ENCODE assay signal across 27 cellular contexts in the genomic region with DNA sequence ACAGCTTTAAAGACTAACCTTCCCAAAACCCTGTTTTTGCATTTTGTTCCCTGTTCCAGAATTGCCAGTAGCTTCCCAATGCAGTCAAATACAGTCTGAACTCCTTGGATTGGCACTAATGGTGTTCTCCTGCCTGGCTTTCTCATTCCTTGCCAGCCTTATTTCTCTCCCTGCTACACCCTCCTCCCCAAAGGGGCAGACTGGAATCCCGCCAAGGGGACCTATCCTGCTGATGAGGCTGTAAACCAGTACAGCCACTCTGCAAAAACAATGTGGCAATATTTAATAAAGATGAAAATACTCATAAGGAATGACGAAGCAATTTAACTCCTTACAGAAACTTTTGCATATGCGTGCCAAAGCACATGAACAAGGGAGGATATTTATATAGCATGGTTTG. TPM values are rescaled to one million over a fixed set of nuclear protein-coding genes. Genes with fewer than 3 reads are reported as not detected.
"Had no signal": no experiment of that assay in that cellular context is flagged by ENCODE, and none has a peak within 500 bp of the region (broad histone marks: within the 10 kb centered on the region; RNA-seq: fewer than 3 reads in every experiment).

No MANE protein-coding gene starts in this region.

- H3K4me3 ChIP-seq: hepatocyte, left ventricle myocardium inferior, neural progenitor cell, right atrium auricular region, right lobe of liver, smooth muscle cell, stomach, suprapubic skin, thoracic aorta, tibial artery, uterus had no signal

- H3K9me3 ChIP-seq: left ventricle myocardium inferior, neutrophil, right atrium auricular region, right lobe of liver, stomach, suprapubic skin, thoracic aorta, tibial artery, uterus had no signal

- H3K27ac ChIP-seq: hepatocyte, left ventricle myocardium inferior, neural progenitor cell, neutrophil, right atrium auricular region, right lobe of liver, stomach, suprapubic skin, thoracic aorta, tibial artery, uterus had no signal

- DNase-seq: islet precursor cell; left ventricle myocardium inferior; mammary epithelial cell; mesenchymal stem cell; naive B cell; natural killer cell; nephron progenitor cell; occipital lobe; right lobe of liver; stimulated activated CD4-positive, alpha-beta T cell treated with anti-CD3 and anti-CD28 coated beads, Interleukin-1b, Interleukin-23, amount 100 ng/mL, for 48 hours; stimulated activated CD4-positive, alpha-beta T cell treated with anti-CD3 and anti-CD28 coated beads, Interleukin-2, amount 100 ng/mL, for 48 hours; stimulated activated CD4-positive, alpha-beta T cell treated with anti-CD3 and anti-CD28 coated beads, Interleukin-4, amount 100 ng/mL, for 4 hours; stimulated activated CD8-positive, alpha-beta memory T cell treated with anti-CD3 and anti-CD28 coated beads, Interleukin-4, amount 100 ng/mL, for 48 hours; stimulated activated naive B cell treated with anti-CD40 and anti-IgM and Interleukin-4, amounts not matched to agents 10 μg/mL and 1 μg/mL and 100 μg/mL, for 72 hours; stimulated activated naive CD8-positive, alpha-beta T cell treated with anti-CD3 and anti-CD28 coated beads, Interleukin-15, Interleukin-2, amounts not matched to agents 100 U/mL and 50 U/mL, for 24 hours; stomach; tibial artery; trophoblast cell; uterus had no signal

- H3K4me1 ChIP-seq: left ventricle myocardium inferior, neural progenitor cell, right atrium auricular region, right lobe of liver, stomach, suprapubic skin, uterus had no signal

- H3K27me3 ChIP-seq: hepatocyte, neural progenitor cell, neutrophil, right atrium auricular region, right lobe of liver, stomach, suprapubic skin, tibial artery, uterus had no signal

- H3K36me3 ChIP-seq: left ventricle myocardium inferior, neural progenitor cell, neutrophil, right atrium auricular region, right lobe of liver, stomach, suprapubic skin, thoracic aorta, uterus had no signal

- ATAC-seq: natural killer cell; right lobe of liver; stimulated activated naive B cell treated with anti-CD40 and anti-IgM and Interleukin-4, amounts not matched to agents 10 μg/mL and 1 μg/mL and 100 μg/mL, for 72 hours; stimulated activated naive CD8-positive, alpha-beta T cell treated with anti-CD3 and anti-CD28 coated beads, Interleukin-15, Interleukin-2, amounts not matched to agents 100 U/mL and 50 U/mL, for 24 hours had no signal

RNA-seq across cellular contexts. Expression of a gene that starts 4.5 kb away (rescaled TPM):
- total RNA-seq: pulmonary artery endothelial cell had no signal
